ENCODE assay signal across 20 cellular contexts in genomic region chr2:45540942-45541341, GRCh38.
"Had no signal": no experiment of that assay in that cellular context is flagged by ENCODE, and none has a peak within 500 bp of the region (broad histone marks: within the 10 kb centered on the region; RNA-seq: fewer than 3 reads in every experiment).

No MANE protein-coding gene starts in this region.

- FAIRE-seq: keratinocyte, urothelium cell line had no signal

- H3K4me3 Mint-ChIP-seq: effector memory CD8-positive, alpha-beta T cell; memory B cell; nephron; neural progenitor cell; stimulated activated memory B cell treated with anti-CD40 and anti-IgM and Interleukin-4, amounts not matched to agents 10 μg/mL and 1 μg/mL and 100 μg/mL, for 72 hours; type B pancreatic cell had no signal

- H3K27me3 ChIP-seq: neural progenitor cell, right atrium auricular region, testis, tibial artery had no signal

- H3K36me3 ChIP-seq: neural progenitor cell had no signal

- H3K4me1 Mint-ChIP-seq: memory B cell; nephron; stimulated activated memory B cell treated with anti-CD40 and anti-IgM and Interleukin-4, amounts not matched to agents 10 μg/mL and 1 μg/mL and 100 μg/mL, for 72 hours had no signal

- H3K4me3 ChIP-seq: lung, neural progenitor cell, prostate gland, right atrium auricular region, testis, tibial artery had no signal

- DNase-seq: cortex of kidney; effector memory CD8-positive, alpha-beta T cell; nucleus accumbens; stimulated activated CD4-positive, alpha-beta T cell treated with anti-CD3 and anti-CD28 coated beads, Interleukin-4, amount 100 ng/mL, for 4 hours; stimulated activated naive CD8-positive, alpha-beta T cell treated with anti-CD3 and anti-CD28 coated beads, Interleukin-15, Interleukin-2, amounts not matched to agents 100 U/mL and 50 U/mL, for 24 hours; substantia nigra; testis; tibial artery had no signal

- H3K27ac ChIP-seq: neural progenitor cell, prostate gland, right atrium auricular region, testis, tibial artery had no signal

- H3K9me3 ChIP-seq: prostate gland, testis had no signal

- H3K27ac Mint-ChIP-seq: effector memory CD8-positive, alpha-beta T cell; memory B cell; nephron; neural progenitor cell; stimulated activated memory B cell treated with anti-CD40 and anti-IgM and Interleukin-4, amounts not matched to agents 10 μg/mL and 1 μg/mL and 100 μg/mL, for 72 hours; type B pancreatic cell had no signal

- ATAC-seq: effector memory CD8-positive, alpha-beta T cell; left lobe of liver; sciatic nerve; stimulated activated memory B cell treated with anti-CD40 and anti-IgM and Interleukin-4, amounts not matched to agents 10 μg/mL and 1 μg/mL and 100 μg/mL, for 72 hours; stimulated activated naive CD8-positive, alpha-beta T cell treated with anti-CD3 and anti-CD28 coated beads, Interleukin-15, Interleukin-2, amounts not matched to agents 100 U/mL and 50 U/mL, for 24 hours had no signal

- H3K9me3 Mint-ChIP-seq: effector memory CD8-positive, alpha-beta T cell; nephron; type B pancreatic cell had no signal

- H3K4me1 ChIP-seq: neural progenitor cell, prostate gland, right atrium auricular region, testis, tibial artery had no signal

- H3K9ac ChIP-seq: neural progenitor cell had no signal

- H3K27me3 Mint-ChIP-seq: effector memory CD8-positive, alpha-beta T cell; memory B cell; stimulated activated memory B cell treated with anti-CD40 and anti-IgM and Interleukin-4, amounts not matched to agents 10 μg/mL and 1 μg/mL and 100 μg/mL, for 72 hours; type B pancreatic cell had no signal
